In genomic region chr21:41390043-41390639, GRCh38 we compare ENCODE assay signal across 19 cellular contexts. TPM values are rescaled to one million over a fixed set of nuclear protein-coding genes. Genes with fewer than 3 reads are reported as not detected.
DNase-seq lines count a peak whose midpoint lies in the region; ATAC-seq, FAIRE-seq and TF ChIP-seq lines count a peak whose summit lies in the region.
"Had no signal": no experiment of that assay in that cellular context is flagged by ENCODE, and none has a peak within 500 bp of the region (broad histone marks: within the 10 kb centered on the region; RNA-seq: fewer than 3 reads in every experiment).

No MANE protein-coding gene starts in this region.

- POLR2A ChIA-PET in HEK293 (lab: Yijun Ruan, JAX): no interaction called here
- POLR2A ChIA-PET in GM12878 (lab: Charles Lee): no interaction called here

- H3K79me2 ChIP-seq in GM12878 (ENCODE audit: control insufficient read depth, insufficient read depth, low read length): no peaks in the 10 kb centered on the region

- no peak overlapping the region for H3K4me2 ChIP-seq in GM12878 (ENCODE audit: control insufficient read depth, insufficient read depth)
- H3K4me2 ChIP-seq: BLaER1 had no signal

- no peaks in the 10 kb centered on the region for H3K9me3 Mint-ChIP-seq in activated naive CD4-positive, alpha-beta T cell treated with anti-CD3 and anti-CD28 coated beads, Interleukin-2, amount 50 U/mL, for 72 hours
- H3K9me3 Mint-ChIP-seq: CD4-positive, alpha-beta memory T cell had no signal

- TF ChIP-seq EP300 in GM12878 (IDR thresholded peaks at IDR 0.05; ENCODE audit: borderline replicate concordance in 1 of 2, control insufficient read depth in 1 of 2, low read depth in 2 of 2, low read length in 2 of 2): no peak

- in situ Hi-C loops in GM12878 (cut with MboI): no loop called here

- no peaks in the 10 kb centered on the region for H3K9me3 ChIP-seq in HEK293 (ENCODE audit: control insufficient read depth, insufficient read depth, low read depth, low read length)
- H3K9me3 ChIP-seq in GM12878 (replicated peaks; ENCODE audit: control insufficient read depth, insufficient read depth, low read length): no peaks in the 10 kb centered on the region
- no peaks in the 10 kb centered on the region for H3K9me3 ChIP-seq in MG63

- TF ChIP-seq CTCF in HEK293 (tag by site-specific recombination; IDR thresholded peaks at IDR 0.05): no peak
- TF ChIP-seq CTCF in GM12878 (IDR thresholded peaks at IDR 0.05 in 2 of 3, conservative IDR thresholded peaks at IDR 0.05 in 1 of 3; ENCODE audit: control insufficient read depth in 2 of 3, extremely low read depth in 1 of 3, insufficient read depth in 1 of 3, low read depth in 3 of 3, low read length in 3 of 3): no peak

- H2AFZ ChIP-seq in GM12878 (ENCODE audit: control insufficient read depth, low read depth, low read length): no peak overlapping the region

- no peak for TF ChIP-seq RAD21 in GM12878 (IDR thresholded peaks at IDR 0.05; ENCODE audit: insufficient read depth, low read depth, low read length)

- RAD21 ChIA-PET in GM12878 (lab: Charles Lee; ENCODE audit: unreplicated experiment): no interaction called here

- CTCF ChIA-PET in HEK293 (lab: Yijun Ruan, JAX): no interaction called here
- CTCF ChIA-PET in GM12878 (lab: Yijun Ruan, JAX): no interaction called here

- H3K36me3 ChIP-seq in HEK293 (ENCODE audit: control insufficient read depth in 2 of 2, insufficient read depth in 1 of 2, low read length in 2 of 2) (no peaks in the 10 kb centered on the region), GM12878 (ENCODE audit: control insufficient read depth in 2 of 2, insufficient read depth in 2 of 2, low read length in 1 of 2) (peaks cover 3 to 17% of the 10 kb centered on the region in 2 experiments; a peak in 3 of 4 replicates), MG63 (no peaks in the 10 kb centered on the region)

- 91% methylated on average over 17 of the region's 17 CpGs for WGBS in GM12878 (ENCODE audit: insufficient coverage, insufficient replicate concordance, low lambda C conversion rate, missing lambda C conversion rate)

- TF ChIP-seq POLR2A in GM12878 (IDR thresholded peaks at IDR 0.05; ENCODE audit: low read depth, low read length): peak; percentile 62

- H3K36me3 Mint-ChIP-seq in activated naive CD4-positive, alpha-beta T cell treated with anti-CD3 and anti-CD28 coated beads, Interleukin-2, amount 50 U/mL, for 72 hours: peaks cover 2 to 6% of the 10 kb centered on the region in 2 donors

- H3K27ac Mint-ChIP-seq in activated naive CD4-positive, alpha-beta T cell treated with anti-CD3 and anti-CD28 coated beads, Interleukin-2, amount 50 U/mL, for 72 hours: peak overlapping the region; percentile 25 to 67

- H3K4me1 ChIP-seq in HEK293 (ENCODE audit: control insufficient read depth, insufficient read depth, low read length) (no peaks in the 10 kb centered on the region), GM12878 (ENCODE audit: control insufficient read depth, insufficient read depth, low read length) (no peaks in the 10 kb centered on the region)

- SMC1A ChIA-PET in GM12878 (lab: Charles Lee; ENCODE audit: uncharacterized antibody, unreplicated experiment): interaction anchor here (1.2 kb wide), 1 partner anchor 18 kb away, joined by 3 read pairs; no protein-coding TSS in a partner anchor

- no peaks in the 10 kb centered on the region for H3K27me3 ChIP-seq in GM12878 (replicated peaks in 1 of 2; ENCODE audit: control insufficient read depth in 2 of 2, insufficient read depth in 2 of 2, low read length in 1 of 2)
- H3K27me3 ChIP-seq in MG63: no peaks in the 10 kb centered on the region
- H3K27me3 ChIP-seq: BLaER1 had no signal

- no peak overlapping the region for H3K9ac ChIP-seq in GM12878 (ENCODE audit: control insufficient read depth, insufficient read depth, low read length)
- H3K9ac ChIP-seq: BLaER1 had no signal

- no peak for DNase-seq in activated naive CD4-positive, alpha-beta T cell treated with anti-CD3 and anti-CD28 coated beads, Interleukin-2, amount 50 U/mL, for 72 hours (ENCODE audit: low spot score in 2 of 2)
- DNase-seq in activated naive CD4-positive, alpha-beta T cell (lab: John Stamatoyannopoulos, UW): no peak
- DNase-seq in GM12878 (ENCODE audit: low read depth, low spot score): no peak
- DNase-seq in mesenteric fat pad (ENCODE audit: low spot score): peak; percentile 57
- no peak for DNase-seq in MG63
- DNase-seq in head of caudate nucleus: no peak
- DNase-seq: 8988T; CD4-positive, alpha-beta memory T cell; DMS153; DMS79; GDM1; GOT3; H7 had no signal

- BruUV-seq in GM12878 (replicated peaks; lab: Mats Ljungman, UMichigan): no TSS peak

- H3K27ac ChIP-seq in HEK293 (ENCODE audit: extremely low read depth, low read depth, low read length) (no peak overlapping the region), GM12878 (ENCODE audit: control insufficient read depth, insufficient read depth) (no peak overlapping the region)
- H3K27ac ChIP-seq: BLaER1, HL-60 had no signal

- FAIRE-seq in GM12878 (lab: Jason Lieb, UNC): no peak

- no peaks in the 10 kb centered on the region for H4K20me1 ChIP-seq in GM12878 (ENCODE audit: control insufficient read depth, insufficient read depth)
- H4K20me1 ChIP-seq: BLaER1 had no signal

- H3K4me3 ChIP-seq in HEK293 (ENCODE audit: low read depth, low read length): no peak overlapping the region
- H3K4me3 ChIP-seq in GM12878: no peak overlapping the region
- no peak overlapping the region for H3K4me3 ChIP-seq in MG63
- H3K4me3 ChIP-seq: BLaER1 had no signal

- intact Hi-C loops in GM12878 (cut with micrococcal nuclease; ENCODE audit: unreplicated experiment) (no loop called here), head of caudate nucleus (cut with DNase I) (no loop called here)

- no peak for ATAC-seq in activated naive CD4-positive, alpha-beta T cell treated with anti-CD3 and anti-CD28 coated beads, Interleukin-2, amount 50 U/mL, for 72 hours
- ATAC-seq in GM12878 (no peak), HG02623 (IDR thresholded peaks at IDR 0.05; ENCODE audit: unreplicated experiment) (no peak)
- ATAC-seq: HCT116 had no signal

TF ChIP-seq in HEK293, 187 proteins besides CTCF, POLR2A, EP300 and RAD21 (continues in another document):
- TF ChIP-seq ZNF341 (tag by site-specific recombination; IDR thresholded peaks at IDR 0.05; ENCODE audit: low read depth): no peak
- TF ChIP-seq ZNF133 (tag by site-specific recombination; IDR thresholded peaks at IDR 0.05): peak; percentile 91
- no peak for TF ChIP-seq ZNF510 (tag by site-specific recombination; IDR thresholded peaks at IDR 0.05; ENCODE audit: insufficient replicate concordance)
- TF ChIP-seq ZNF10 (tag by site-specific recombination; IDR thresholded peaks at IDR 0.05): no peak

TF ChIP-seq in GM12878, 131 proteins besides CTCF, POLR2A, EP300 and RAD21 (continues in another document):
- TF ChIP-seq POLR2AphosphoS5 (IDR thresholded peaks at IDR 0.05; ENCODE audit: low read length): peak; percentile 25; the same call in 1 of the 2 replicates
- TF ChIP-seq MTA3 (IDR thresholded peaks at IDR 0.05; ENCODE audit: borderline replicate concordance, low read length): no peak
- TF ChIP-seq PAX8 (IDR thresholded peaks at IDR 0.05): no peak

RNA-seq across cellular contexts. Expression of gene MX2, which starts 28.3 kb away (rescaled TPM):
- total RNA-seq in activated naive CD4-positive, alpha-beta T cell treated with anti-CD3 and anti-CD28 coated beads, Interleukin-2, amount 50 U/mL, for 72 hours: 10 to 100 TPM in 1 of 2 donors, 1 to 10 TPM in 1; 3.6 to 79.4 TPM
- 393 and 402 TPM in 2 replicates for total RNA-seq in GM12878 (2013; cell fraction: nucleolus; rRNA removed)
- total RNA-seq in GM12878 (2014; rRNA removed): 43.3 and 51.0 TPM in 2 replicates
- total RNA-seq in GM12878 (2014; rRNA removed; fragmentation: Illumina TruSeq; extraction: Trizol): 53.8 and 54.1 TPM in 2 replicates
- total RNA-seq in GM12878 (2021): 49.0 and 52.2 TPM in 2 replicates
- 32.5 TPM for polyA plus RNA-seq in GM12878 (2011; ENCODE audit: low read depth)
- polyA plus RNA-seq in GM12878 (2011; rRNA removed): 167 and 182 TPM in 2 replicates
- polyA plus RNA-seq in GM12878 (2011; cell fraction: cytosol; rRNA removed): 135 and 137 TPM in 2 replicates
- polyA plus RNA-seq in GM12878 (2011; cell fraction: nucleus; rRNA removed): 152 and 184 TPM in 2 replicates
- 46.6 and 49.9 TPM in 2 replicates for polyA plus RNA-seq in GM12878 (2012)
- polyA plus RNA-seq in GM12878 (2014; fragmentation: Illumina TruSeq; extraction: Trizol): 85.0 and 133 TPM in 2 replicates
- polyA plus RNA-seq in GM12878 (2014; fragmentation: Nextera tagmentation; extraction: Ambion mirVana): 10 to 100 TPM; 10.5 to 13.9 TPM
- polyA plus RNA-seq in GM12878 (2014; rRNA removed): 42.4 and 49.7 TPM in 2 replicates
- polyA plus RNA-seq in GM12878 (2016; fragmentation: Nextera tagmentation; extraction: Ambion mirVana): 10 to 100 TPM; 25.3 to 26.7 TPM
- 143 and 159 TPM in 2 replicates for polyA minus RNA-seq in GM12878 (2011; rRNA and poly(A)+ RNA removed)
- polyA minus RNA-seq in GM12878 (2011; cell fraction: cytosol; rRNA and poly(A)+ RNA removed): 45.2 and 49.5 TPM in 2 replicates
- polyA minus RNA-seq in GM12878 (2011; cell fraction: nucleus; rRNA and poly(A)+ RNA removed): 100.0 and 124 TPM in 2 replicates
- total RNA-seq in mesenteric fat pad: 39.9 TPM
- total RNA-seq in MG63 (2014; rRNA removed; shearing (Covaris generic); ENCODE audit: low replicate concordance): 2.8 and 3.2 TPM in 2 replicates
- total RNA-seq: A673 had no signal

RNA-seq across cellular contexts. Expression of gene MX1, which starts 35.9 kb away (rescaled TPM):
- 100 to 1,000 TPM in 1 of 2 donors, 10 to 100 TPM in 1; 18.0 to 365 TPM for total RNA-seq in activated naive CD4-positive, alpha-beta T cell treated with anti-CD3 and anti-CD28 coated beads, Interleukin-2, amount 50 U/mL, for 72 hours
- total RNA-seq in GM12878 (2013; cell fraction: nucleolus; rRNA removed): 488 and 545 TPM in 2 replicates
- total RNA-seq in GM12878 (2014; rRNA removed) (385 and 432 TPM in 2 replicates), GM12878 (2014; rRNA removed; fragmentation: Illumina TruSeq; extraction: Trizol) (354 and 364 TPM in 2 replicates), GM12878 (2021) (380 and 405 TPM in 2 replicates), mesenteric fat pad (60.3 TPM)
- 255 TPM for polyA plus RNA-seq in GM12878 (2011; ENCODE audit: low read depth)
- polyA plus RNA-seq in GM12878 (2011; rRNA removed) (337 and 367 TPM in 2 replicates), GM12878 (2014; fragmentation: Illumina TruSeq; extraction: Trizol) (293 and 352 TPM in 2 replicates), GM12878 (2014; fragmentation: Nextera tagmentation; extraction: Ambion mirVana) (10 to 100 TPM; 75.9 to 90.9 TPM), GM12878 (2014; rRNA removed) (308 and 311 TPM in 2 replicates), GM12878 (2016; fragmentation: Nextera tagmentation; extraction: Ambion mirVana) (100 to 1,000 TPM; 242 to 247 TPM)
- 403 and 416 TPM in 2 replicates for polyA plus RNA-seq in GM12878 (2011; cell fraction: cytosol; rRNA removed)
- polyA plus RNA-seq in GM12878 (2011; cell fraction: nucleus; rRNA removed): 596 and 625 TPM in 2 replicates
- polyA plus RNA-seq in GM12878 (2012): 327 and 366 TPM in 2 replicates
- 680 and 808 TPM in 2 replicates for polyA minus RNA-seq in GM12878 (2011; rRNA and poly(A)+ RNA removed)
- polyA minus RNA-seq in GM12878 (2011; cell fraction: cytosol; rRNA and poly(A)+ RNA removed): 217 and 223 TPM in 2 replicates
- 429 and 648 TPM in 2 replicates for polyA minus RNA-seq in GM12878 (2011; cell fraction: nucleus; rRNA and poly(A)+ RNA removed)
- total RNA-seq in MG63 (2014; rRNA removed; shearing (Covaris generic); ENCODE audit: low replicate concordance): 18.0 and 18.3 TPM in 2 replicates
